1 cellular context compared by ENCODE assay signal in genomic region chr9:121895836-121896544, GRCh38.
TF ChIP-seq lines count a peak whose summit lies in the region.

No MANE protein-coding gene starts in this region.

TF ChIP-seq in K562, 482 proteins besides CTCF, POLR2A, EP300 and RAD21 (continued from another document):
- TF ChIP-seq TCF7 (IDR thresholded peaks at IDR 0.05; ENCODE audit: borderline replicate concordance) (no peak), YBX1 (IDR thresholded peaks at IDR 0.05) (no peak), SRSF9 (IDR thresholded peaks at IDR 0.05; ENCODE audit: borderline replicate concordance, low read depth, low read length) (no peak), CEBPG (CRISPR knock-in tag; IDR thresholded peaks at IDR 0.05) (no peak), CEBPG (tag; conservative IDR thresholded peaks at IDR 0.05 in 1 of 2, IDR thresholded peaks at IDR 0.05 in 1 of 2) (no peak), TAL1 (IDR thresholded peaks at IDR 0.05) (no peak), ZBTB12 (CRISPR knock-in tag; IDR thresholded peaks at IDR 0.05) (no peak), TRIM24 (IDR thresholded peaks at IDR 0.05) (peak in 1 of 2 experiments; percentile 50; a peak in 2 of 4 replicates), ID3 (CRISPR knock-in tag; IDR thresholded peaks at IDR 0.05) (no peak), ID3 (tag; IDR thresholded peaks at IDR 0.05) (no peak), E4F1 (CRISPR knock-in tag; IDR thresholded peaks at IDR 0.05; ENCODE audit: borderline replicate concordance) (no peak), NFIC (IDR thresholded peaks at IDR 0.05) (peak; percentile 54), HBP1 (CRISPR knock-in tag; IDR thresholded peaks at IDR 0.05) (peak; percentile 43; the same call in 1 of the 2 replicates), EWSR1 (IDR thresholded peaks at IDR 0.05; ENCODE audit: borderline replicate concordance, low read depth, partially characterized antibody) (no peak), PHF20 (IDR thresholded peaks at IDR 0.05; ENCODE audit: partially characterized antibody) (peak; percentile 38), E2F6 (IDR thresholded peaks at IDR 0.05; ENCODE audit: borderline replicate concordance in 1 of 2, extremely low read depth in 1 of 2, insufficient read depth in 1 of 2, insufficient read length in 1 of 2, low read depth in 1 of 2, low read length in 1 of 2, poor library complexity in 1 of 2, severe bottlenecking in 1 of 2) (no peak), ZBTB26 (CRISPR knock-in tag; IDR thresholded peaks at IDR 0.05) (0 out of 2 replicates have a peak, but pooled peaks have one; percentile 45)
